Comparison of ENCODE assay signal across 26 cellular contexts in the genomic region with DNA sequence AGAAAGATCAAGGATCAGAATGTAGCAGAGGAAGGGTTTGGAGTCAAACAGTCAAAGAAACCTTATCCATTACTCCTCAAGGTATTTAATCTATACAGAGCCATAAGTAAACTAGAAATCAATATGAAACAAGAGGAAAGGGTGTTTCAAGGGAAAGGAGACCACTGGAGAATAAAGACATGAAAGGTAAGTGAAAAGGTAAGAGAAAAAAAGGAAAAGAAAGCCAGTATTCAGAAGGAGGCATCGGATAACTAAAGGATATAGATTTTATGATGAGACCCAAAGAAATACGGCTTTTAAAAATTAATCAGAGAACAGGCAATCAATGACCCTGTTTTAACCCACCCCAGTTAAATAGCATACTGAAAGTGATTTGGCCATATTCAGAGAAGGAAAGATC.
"Had no signal": no experiment of that assay in that cellular context is flagged by ENCODE, and none has a peak within 500 bp of the region (broad histone marks: within the 10 kb centered on the region; RNA-seq: fewer than 3 reads in every experiment).

No MANE protein-coding gene starts in this region.

- DNase-seq: colonic mucosa; cortex of kidney; dermis blood vessel endothelial cell; dorsolateral prefrontal cortex; effector CD4-positive, alpha-beta T cell; effector CD8-positive, alpha-beta T cell; effector memory CD4-positive, alpha-beta T cell; effector memory CD8-positive, alpha-beta T cell; endodermal cell; erythroblast; esophagus squamous epithelium; foreskin fibroblast; foreskin keratinocyte; foreskin melanocyte; gastrocnemius medialis; glutamatergic neuron; head of caudate nucleus; heart left ventricle; heart right ventricle had no signal

- H3K27me3 ChIP-seq: colonic mucosa, esophagus muscularis mucosa, esophagus squamous epithelium, foreskin keratinocyte, gastrocnemius medialis, gastroesophageal sphincter, heart left ventricle, heart right ventricle had no signal

- H3K4me1 ChIP-seq: colonic mucosa, esophagus muscularis mucosa, esophagus squamous epithelium, foreskin keratinocyte, gastrocnemius medialis, gastroesophageal sphincter, heart left ventricle, heart right ventricle had no signal

- H3K9me3 ChIP-seq: colonic mucosa, gastrocnemius medialis had no signal

- H3K4me3 ChIP-seq: colonic mucosa, coronary artery, dorsolateral prefrontal cortex, esophagus muscularis mucosa, esophagus squamous epithelium, gastrocnemius medialis, gastroesophageal sphincter, heart left ventricle, heart right ventricle had no signal

- H3K36me3 ChIP-seq: colonic mucosa, esophagus muscularis mucosa, esophagus squamous epithelium, gastrocnemius medialis, gastroesophageal sphincter, heart left ventricle, heart right ventricle had no signal

- H3K27ac ChIP-seq: colonic mucosa, coronary artery, dorsolateral prefrontal cortex, epithelial cell of prostate, esophagus muscularis mucosa, esophagus squamous epithelium, foreskin keratinocyte, gastrocnemius medialis, gastroesophageal sphincter, heart left ventricle, heart right ventricle had no signal

- FAIRE-seq: colon, endothelial cell of umbilical vein had no signal

- ATAC-seq: effector memory CD8-positive, alpha-beta T cell; esophagus mucosa; foreskin keratinocyte; gastrocnemius medialis; gastroesophageal sphincter; heart left ventricle; heart right ventricle had no signal
